1 cellular context compared by ENCODE assay signal in genomic region chr9:121885345-121885901, GRCh38.
TF ChIP-seq lines count a peak whose summit lies in the region.

No MANE protein-coding gene starts in this region.

TF ChIP-seq in SK-N-SH, 30 proteins besides CTCF, POLR2A, EP300 and RAD21:
- TF ChIP-seq REST (IDR thresholded peaks at IDR 0.05; ENCODE audit: low read depth, low read length) (no peak), TCF12 (IDR thresholded peaks at IDR 0.05) (peak; percentile 73; the same call in 1 of the 2 replicates)
